ENCODE assay signal across 19 cellular contexts in the genomic region with DNA sequence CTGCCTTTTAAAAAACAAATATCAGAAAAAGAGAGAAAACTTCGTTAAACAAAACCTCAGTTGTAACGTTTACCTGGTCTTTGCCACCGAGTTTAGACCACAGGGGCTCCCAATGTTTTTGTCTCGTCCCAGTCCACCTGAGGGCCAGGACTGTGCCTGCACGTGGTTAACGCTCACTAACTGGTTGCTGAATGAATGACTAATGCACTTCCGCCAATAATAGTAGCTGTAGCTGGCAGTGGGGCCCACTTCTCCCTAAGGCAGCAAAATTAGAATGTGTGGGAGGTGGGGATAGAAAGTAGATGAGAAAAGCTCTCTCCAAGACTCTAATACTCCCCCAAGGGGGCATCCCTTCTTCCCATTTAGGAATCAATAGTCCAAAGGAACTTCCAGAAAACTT.
"Had no signal": no experiment of that assay in that cellular context is flagged by ENCODE, and none has a peak within 500 bp of the region (broad histone marks: within the 10 kb centered on the region; RNA-seq: fewer than 3 reads in every experiment).

No MANE protein-coding gene starts in this region.

- DNase-seq: activated CD4-positive, alpha-beta memory T cell treated with anti-CD3 and anti-CD28 coated beads, Interleukin-2, amount 10 ng/mL, durations not matched to agents 7 days and 5 days; activated CD4-positive, alpha-beta T cell treated with anti-CD3 and anti-CD28 coated beads for 48 hours; activated CD4-positive, CD25-positive, alpha-beta regulatory T cell; activated CD8-positive, alpha-beta memory T cell treated with anti-CD3 and anti-CD28 coated beads, Interleukin-2, amount 10 ng/mL, durations not matched to agents 7 days and 5 days; activated naive CD4-positive, alpha-beta T cell treated with Interleukin-2 at 50 U/mL for 16 hours; activated naive CD8-positive, alpha-beta T cell treated with anti-CD3 and anti-CD28 coated beads, Interleukin-2, amount 10 ng/mL, durations not matched to agents 7 days and 5 days; foreskin fibroblast; lower lobe of right lung; naive thymus-derived CD8-positive, alpha-beta T cell; sigmoid colon; stimulated activated CD4-positive, alpha-beta T cell treated with anti-CD3 and anti-CD28 coated beads, Interleukin-4, amount 100 ng/mL, for 4 hours; stimulated activated naive B cell treated with anti-CD40 and anti-IgM and Interleukin-4, amounts not matched to agents 10 μg/mL and 1 μg/mL and 100 μg/mL, for 72 hours; T-helper 9 cell; tibial artery had no signal

- H3K9ac ChIP-seq: parathyroid adenoma had no signal

- FAIRE-seq: islet of Langerhans had no signal

- H2AFZ ChIP-seq: parathyroid adenoma had no signal

- H3K4me1 ChIP-seq: lower lobe of right lung, parathyroid adenoma, sigmoid colon, tibial artery had no signal

- ATAC-seq: activated CD8-positive, alpha-beta memory T cell treated with anti-CD3 and anti-CD28 coated beads, Interleukin-2, amount 10 ng/mL, durations not matched to agents 7 days and 5 days; activated T-helper 17 cell treated with anti-CD3 and anti-CD28 coated beads, Interleukin-2, amount 50 U/mL, for 72 hours; lower lobe of right lung; naive thymus-derived CD8-positive, alpha-beta T cell; stimulated activated naive B cell treated with anti-CD40 and anti-IgM and Interleukin-4, amounts not matched to agents 10 μg/mL and 1 μg/mL and 100 μg/mL, for 72 hours had no signal

- H3K27me3 ChIP-seq: dorsolateral prefrontal cortex had no signal

- H3K4me3 ChIP-seq: dorsolateral prefrontal cortex, lower lobe of right lung, sigmoid colon, tibial artery had no signal

- H3K27ac ChIP-seq: epithelial cell of prostate, lower lobe of right lung, parathyroid adenoma, sigmoid colon, tibial artery had no signal

- H3K9me3 ChIP-seq: lower lobe of right lung, sigmoid colon, tibial artery had no signal

- H3K79me2 ChIP-seq: parathyroid adenoma had no signal

- H3K36me3 ChIP-seq: lower lobe of right lung, sigmoid colon, tibial artery had no signal
